In the genomic region with DNA sequence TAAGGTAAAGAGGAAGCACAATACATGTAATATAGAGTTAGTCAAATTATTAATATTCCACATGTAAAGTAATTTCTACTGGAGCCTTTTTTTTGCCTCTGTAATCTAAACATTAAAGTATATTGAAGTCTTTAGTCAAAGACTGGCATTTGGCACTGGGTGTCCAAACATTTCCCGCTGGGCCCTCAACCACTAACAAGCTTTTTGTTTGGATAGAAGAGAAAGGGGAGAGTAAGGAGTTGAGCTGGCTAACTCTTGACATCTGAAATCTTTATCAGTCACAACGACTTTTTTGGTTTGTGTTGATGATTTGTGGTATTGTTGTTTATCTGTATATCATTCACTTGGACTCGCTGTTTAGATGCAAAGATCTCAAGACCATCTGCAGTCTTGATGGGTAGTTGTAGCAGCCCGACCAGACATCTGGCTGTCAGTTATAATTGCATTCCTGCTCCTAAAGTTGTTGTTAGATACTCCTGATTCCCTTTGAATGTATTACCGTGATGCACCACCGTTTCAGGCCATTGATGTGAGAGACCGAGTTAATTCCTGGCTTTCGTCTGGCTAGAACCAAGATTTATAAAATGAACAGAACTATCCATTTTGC, we compare ENCODE assay signal across 19 cellular contexts.
A peak's percentile ranks its signal among the peaks of the same experiment; 100 is the strongest.
DNase-seq lines count a peak whose midpoint lies in the region; FAIRE-seq and TF ChIP-seq lines count a peak whose summit lies in the region.
"Had no signal": no experiment of that assay in that cellular context is flagged by ENCODE, and none has a peak within 500 bp of the region (broad histone marks: within the 10 kb centered on the region; RNA-seq: fewer than 3 reads in every experiment).

No MANE protein-coding gene starts in this region.

- FAIRE-seq in TTC549 (lab: Jason Lieb, UNC), result peak; percentile 13
- FAIRE-seq: A549 had no signal

- CTCF ChIA-PET in HEK293T (lab: Yijun Ruan, JAX), result interaction anchor here (1.1 kb wide), 1 partner anchor 500 kb away, joined by 6 read pairs; no protein-coding TSS in a partner anchor

- POLR2A ChIA-PET in HEK293T (lab: Yijun Ruan, JAX), result no interaction called here

- DNase-seq in NCI-H510A treated with DMSO at 0.1 percent for 48 hours (lab: John Stamatoyannopoulos, UW) (peak; percentile 53), NCI-H510A (lab: John Stamatoyannopoulos, UW) (no peak), HEK293T (ENCODE audit: extremely low spot score) (no peak), NCI-H748 (lab: John Stamatoyannopoulos, UW; ENCODE audit: unreplicated experiment) (peak; percentile 75), hippocampal formation (lab: John Stamatoyannopoulos, UW) (no peak), DMS 273 (lab: John Stamatoyannopoulos, UW; ENCODE audit: unreplicated experiment) (no peak)
- DNase-seq in activated effector memory CD4-positive, alpha-beta T cell treated with anti-CD3 and anti-CD28 coated beads, Interleukin-2, amount 50 U/mL, for 16 hours, result no peak
- DNase-seq: CD8-positive, alpha-beta T cell; DMS79 treated with DMSO at 0.1 percent for 48 hours; H9; MM.1S; NCI-H1105; NCI-H187 treated with DMSO at 0.1 percent for 48 hours; NCI-H526; SIG-M5; SW 1271; T-helper 2 cell had no signal

TF ChIP-seq in HEK293T, 16 proteins besides CTCF, POLR2A, EP300 and RAD21:
- TF ChIP-seq ARNT (IDR thresholded peaks at IDR 0.05) (no peak), L3MBTL2 (conservative IDR thresholded peaks at IDR 0.05) (no peak), ZNF384 (IDR thresholded peaks at IDR 0.05) (no peak), ELF4 (IDR thresholded peaks at IDR 0.05) (no peak), CTBP1 (IDR thresholded peaks at IDR 0.05; ENCODE audit: borderline replicate concordance) (no peak; the same call in 1 of the 2 replicates), FOXM1 (IDR thresholded peaks at IDR 0.05; ENCODE audit: borderline replicate concordance) (no peak), BHLHE40 (IDR thresholded peaks at IDR 0.05; ENCODE audit: borderline replicate concordance) (no peak), SP1 (IDR thresholded peaks at IDR 0.05) (no peak)
- TF ChIP-seq, protein P1, sequence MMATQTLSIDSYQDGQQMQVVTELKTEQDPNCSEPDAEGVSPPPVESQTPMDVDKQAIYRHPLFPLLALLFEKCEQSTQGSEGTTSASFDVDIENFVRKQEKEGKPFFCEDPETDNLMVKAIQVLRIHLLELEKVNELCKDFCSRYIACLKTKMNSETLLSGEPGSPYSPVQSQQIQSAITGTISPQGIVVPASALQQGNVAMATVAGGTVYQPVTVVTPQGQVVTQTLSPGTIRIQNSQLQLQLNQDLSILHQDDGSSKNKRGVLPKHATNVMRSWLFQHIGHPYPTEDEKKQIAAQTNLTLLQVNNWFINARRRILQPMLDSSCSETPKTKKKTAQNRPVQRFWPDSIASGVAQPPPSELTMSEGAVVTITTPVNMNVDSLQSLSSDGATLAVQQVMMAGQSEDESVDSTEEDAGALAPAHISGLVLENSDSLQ (IDR thresholded peaks at IDR 0.05), result peak; percentile 86
TF ChIP-seq in HEK293T: peak in this region for 1.

Comparison
In these comparisons a context has a peak if more than half of its experiments do, and no peak if none do; other contexts are left out.
1. DNase-seq: peak in NCI-H510A treated with DMSO at 0.1 percent for 48 hours (single experiment) and NCI-H748 (single experiment); none in NCI-H510A (single experiment), HEK293T (single experiment), hippocampal formation (0 of 2), activated effector memory CD4-positive, alpha-beta T cell treated with anti-CD3 and anti-CD28 coated beads, Interleukin-2, amount 50 U/mL, for 16 hours (single experiment) and DMS 273 (single experiment).